ENCODE assay signal across 8 cellular contexts in the genomic region with DNA sequence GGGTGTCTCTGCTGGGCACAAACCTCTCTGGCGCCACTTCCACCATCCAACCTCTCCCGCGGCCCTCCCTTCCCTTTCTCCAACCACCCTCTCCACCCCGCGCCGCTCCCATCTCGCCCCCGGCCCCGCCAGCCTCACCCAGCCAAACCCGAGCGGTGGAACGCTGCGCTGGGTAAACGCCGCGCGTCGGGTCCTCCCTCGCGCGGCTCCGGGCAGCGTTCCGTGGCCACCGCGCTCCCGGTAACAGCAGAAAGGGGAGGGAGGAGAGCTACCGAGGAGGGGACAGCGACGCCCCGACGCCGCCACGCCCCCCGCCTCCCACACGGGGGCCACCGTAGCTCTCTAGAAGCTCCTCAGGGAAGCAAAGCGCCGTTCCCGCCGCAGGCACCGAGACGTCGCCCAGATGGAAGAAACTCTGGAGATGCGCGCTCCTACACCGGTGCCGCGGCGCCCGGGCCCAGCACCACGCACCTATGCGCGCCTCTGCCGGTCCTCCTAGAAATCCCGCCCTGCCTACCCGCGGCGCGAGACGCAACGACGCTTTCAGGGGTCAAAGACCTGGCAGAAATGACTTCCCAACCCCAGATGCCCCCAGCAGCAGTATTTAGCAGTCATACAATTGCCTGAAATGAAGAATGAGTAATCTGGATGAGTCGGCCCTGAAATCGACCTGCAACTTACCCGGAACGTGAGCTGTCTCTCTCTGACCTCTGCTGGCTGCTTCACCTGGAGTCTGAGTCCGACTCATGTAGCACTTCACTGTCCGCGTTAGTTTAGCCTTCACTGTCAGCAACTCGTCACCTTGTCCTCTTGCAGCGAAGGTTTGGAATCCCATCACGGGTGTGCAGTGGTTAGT. TPM values are rescaled to one million over a fixed set of nuclear protein-coding genes. Genes with fewer than 3 reads are reported as not detected.
A peak's percentile ranks its signal among the peaks of the same experiment; 100 is the strongest.
DNase-seq lines count a peak whose midpoint lies in the region; ATAC-seq and TF ChIP-seq lines count a peak whose summit lies in the region.

A gene with protein sequence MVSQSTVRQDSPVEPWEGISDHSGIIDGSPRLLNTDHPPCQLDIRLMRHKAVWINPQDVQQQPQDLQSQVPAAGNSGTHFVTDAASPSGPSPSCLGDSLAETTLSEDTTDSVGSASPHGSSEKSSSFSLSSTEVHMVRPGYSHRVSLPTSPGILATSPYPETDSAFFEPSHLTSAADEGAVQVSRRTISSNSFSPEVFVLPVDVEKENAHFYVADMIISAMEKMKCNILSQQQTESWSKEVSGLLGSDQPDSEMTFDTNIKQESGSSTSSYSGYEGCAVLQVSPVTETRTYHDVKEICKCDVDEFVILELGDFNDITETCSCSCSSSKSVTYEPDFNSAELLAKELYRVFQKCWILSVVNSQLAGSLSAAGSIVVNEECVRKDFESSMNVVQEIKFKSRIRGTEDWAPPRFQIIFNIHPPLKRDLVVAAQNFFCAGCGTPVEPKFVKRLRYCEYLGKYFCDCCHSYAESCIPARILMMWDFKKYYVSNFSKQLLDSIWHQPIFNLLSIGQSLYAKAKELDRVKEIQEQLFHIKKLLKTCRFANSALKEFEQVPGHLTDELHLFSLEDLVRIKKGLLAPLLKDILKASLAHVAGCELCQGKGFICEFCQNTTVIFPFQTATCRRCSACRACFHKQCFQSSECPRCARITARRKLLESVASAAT (minus strand): TSS at position 257 of the 856 bp plus-strand sequence. CDS start 14,777 bp downstream, outside the sequence.

- no peaks in the 10 kb centered on the region for H3K9me3 ChIP-seq in transverse colon

- peaks cover 8 to 66% (median 31%) of the 10 kb centered on the region in 4 donors for H3K4me1 ChIP-seq in transverse colon

- no peak for DNase-seq in AG04449 (ENCODE audit: low read depth, low spot score)
- no peak for DNase-seq in Jurkat, Clone E6-1 (ENCODE audit: low read depth, low spot score)
- peak; percentile 70 for DNase-seq in activated CD8-positive, alpha-beta memory T cell treated with anti-CD3 and anti-CD28 coated beads for 24 hours
- DNase-seq in fibroblast of peridontal ligament (ENCODE audit: extremely low read depth): peak; percentile 23
- peak; percentile 53 for DNase-seq in neural crest cell (ENCODE audit: low read depth, low spot score)
- DNase-seq in transverse colon: peak; percentile 78

- H3K4me3 ChIP-seq in AG04449 (ENCODE audit: low read depth, low read length): peak within 1 kb of the TSS; percentile 56
- peak within 1 kb of the TSS; percentile 79 for H3K4me3 ChIP-seq in Jurkat, Clone E6-1 (ENCODE audit: low read length)
- H3K4me3 ChIP-seq in transverse colon: peak within 1 kb of the TSS; percentile 42 to 62 (median 46)

- H3K4me3 Mint-ChIP-seq in neural crest cell: peak within 1 kb of the TSS; percentile 86

- intact Hi-C loops in transverse colon (cut with DNase I; ENCODE audit: low total_unique reads): no loop called here

- in situ Hi-C loops in transverse colon (cut with MboI; ENCODE audit: low pct_ligation_motif_present in 1 of 4, low pct_unique_long_range_greater_than_20kb in 1 of 4, low sequenced_read_pairs in 3 of 4): no loop called here

- H3K36me3 ChIP-seq in transverse colon: no peaks in the 10 kb centered on the region

- H3K36me3 Mint-ChIP-seq in neural crest cell (ENCODE audit: low read depth): peaks cover 4% of the 10 kb centered on the region

- H3K27ac Mint-ChIP-seq in neural crest cell (ENCODE audit: unreplicated experiment): peak within 1 kb of the TSS; percentile 30

- POLR2A ChIA-PET in AG04449 (lab: Yijun Ruan, JAX): interaction anchor here (0.7 kb wide), 1 partner anchor 53 kb away, joined by 3 read pairs; no protein-coding TSS in a partner anchor

- no peak for ATAC-seq in HG03520 (IDR thresholded peaks at IDR 0.05; ENCODE audit: unreplicated experiment)

- CTCF ChIA-PET in AG04449 (lab: Yijun Ruan, JAX): interaction anchor here (1.1 kb wide), 1 partner anchor 9 kb away, joined by 3 read pairs; no protein-coding TSS in a partner anchor

- peaks cover 32% of the 10 kb centered on the region for H3K27me3 ChIP-seq in transverse colon

- no peak for TF ChIP-seq EP300 in transverse colon (IDR thresholded peaks at IDR 0.05; ENCODE audit: low read depth)

- peak; percentile 33 for TF ChIP-seq POLR2A in GM18526 (IDR thresholded peaks at IDR 0.05; ENCODE audit: extremely low read depth, insufficient read length)
- TF ChIP-seq POLR2A in transverse colon (IDR thresholded peaks at IDR 0.05): peak; percentile 68

- peaks cover 66% of the 10 kb centered on the region for H3K4me1 Mint-ChIP-seq in neural crest cell

- no peaks in the 10 kb centered on the region for H3K9me3 Mint-ChIP-seq in neural crest cell

- peak within 1 kb of the TSS; percentile 78 to 86 (median 82) for H3K27ac ChIP-seq in transverse colon

- peaks cover 39% of the 10 kb centered on the region for H3K27me3 Mint-ChIP-seq in neural crest cell (ENCODE audit: low read depth)

- TF ChIP-seq CTCF in AG04449 (IDR thresholded peaks at IDR 0.05; ENCODE audit: insufficient read depth, low read length, missing control alignments) (no peak), neural crest cell (conservative IDR thresholded peaks at IDR 0.05) (no peak), transverse colon (IDR thresholded peaks at IDR 0.05) (no peak)

- 1 to 8% methylated on average over 9 to 67 of the region's 73 CpGs for WGBS in transverse colon (ENCODE audit: low coverage in 1 of 2), 2 donors

RNA-seq across cellular contexts. Expression of the gene that starts here (rescaled TPM):
- polyA plus RNA-seq in Jurkat, Clone E6-1 (2012; ENCODE audit: insufficient read depth, insufficient read length): 3.8 TPM
- total RNA-seq in neural crest cell (29.7 and 36.4 TPM in 2 replicates), transverse colon (10 to 100 TPM in 3 of 4 donors, 1 to 10 TPM in 1; 2.8 to 27.2 (median 14.2) TPM)

Comparison
In these comparisons a context has a peak if more than half of its experiments do, and no peak if none do; other contexts are left out.
1. DNase-seq: peak in activated CD8-positive, alpha-beta memory T cell treated with anti-CD3 and anti-CD28 coated beads for 24 hours (single experiment), fibroblast of peridontal ligament (single experiment), neural crest cell (single experiment) and transverse colon (single experiment); none in AG04449 (single experiment) and Jurkat, Clone E6-1 (single experiment).
2. Peak in every context shown above with its lines, with median percentiles within 50 percentile points of each other: H3K4me3 ChIP-seq.